In the genomic region with DNA sequence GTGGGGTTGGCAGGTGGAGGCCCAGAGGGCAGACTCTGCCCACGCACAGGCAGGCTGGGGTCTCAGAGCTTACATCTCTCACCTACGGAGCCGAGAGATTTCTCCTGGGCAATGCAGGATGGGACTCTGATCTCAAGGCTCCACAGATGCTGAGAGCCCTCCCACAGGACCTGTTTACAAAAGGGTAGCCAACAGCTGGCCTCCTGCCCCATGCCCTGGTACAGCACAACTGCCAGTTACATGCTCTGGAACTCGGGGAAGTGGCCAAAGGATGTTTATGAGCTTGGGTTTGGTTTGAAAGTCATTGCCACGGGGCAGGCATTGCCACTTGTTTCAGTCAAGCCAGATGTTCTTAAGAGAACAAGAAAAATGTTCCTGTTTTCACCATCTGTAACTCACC, we compare ENCODE assay signal across 25 cellular contexts. TPM values are rescaled to one million over a fixed set of nuclear protein-coding genes. Genes with fewer than 3 reads are reported as not detected.
DNase-seq lines count a peak whose midpoint lies in the region; ATAC-seq and TF ChIP-seq lines count a peak whose summit lies in the region.
"Had no signal": no experiment of that assay in that cellular context is flagged by ENCODE, and none has a peak within 500 bp of the region (broad histone marks: within the 10 kb centered on the region; RNA-seq: fewer than 3 reads in every experiment).

No MANE protein-coding gene starts in this region.

- H3K9me2 ChIP-seq in OCI-LY7 (ENCODE audit: insufficient read depth, low read length), result no peaks in the 10 kb centered on the region

- no TSS peak for BruUV-seq in OCI-LY7 (replicated peaks; lab: Mats Ljungman, UMichigan)

- no peak overlapping the region for H3K27ac ChIP-seq in BLaER1 treated with 17β-estradiol and CSF1 and Interleukin-3, amounts not matched to agents 10 nM and 100 nM
- H3K27ac ChIP-seq in OCI-LY7 (ENCODE audit: low read depth, low read length, poor library complexity, severe bottlenecking) (no peak overlapping the region), sigmoid colon (peak overlapping the region; percentile 91 to 99 (median 97))
- H3K27ac ChIP-seq: neutrophil had no signal

- POLR2A ChIA-PET in OCI-LY7 (lab: Charles Lee), result interaction anchor here (1.0 to 1.9 kb wide), 5 partner anchors 14 to 372 kb away, joined by 3 to 6 read pairs (median 5); partner anchors contain the start of gene INTS6

- intact Hi-C loops in OCI-LY7 (cut with micrococcal nuclease; ENCODE audit: unreplicated experiment), result no loop called here
- intact Hi-C loops in cardiac septum (cut with DNase I), result loop anchor here (5.0 kb wide), 4 partner anchors 33 to 348 kb away; partner anchors contain the start of genes INTS6 and WDFY2
- intact Hi-C loops in sigmoid colon (cut with DNase I), result loop anchor here (5.0 to 10.0 kb wide), 3 partner anchors 63 to 1676 kb away; partner anchors contain the start of gene FAM124A

- H4K20me1 ChIP-seq in BLaER1 treated with 17β-estradiol and CSF1 and Interleukin-3, amounts not matched to agents 10 nM and 100 nM, result no peaks in the 10 kb centered on the region; a peak in 1 of 22 replicates
- no peaks in the 10 kb centered on the region for H4K20me1 ChIP-seq in OCI-LY7 (ENCODE audit: insufficient read depth, low read length)

- no peak overlapping the region for H3K9ac ChIP-seq in BLaER1 treated with 17β-estradiol and CSF1 and Interleukin-3, amounts not matched to agents 10 nM and 100 nM

- no peak overlapping the region for H3K4me3 ChIP-seq in BLaER1 treated with 17β-estradiol and CSF1 and Interleukin-3, amounts not matched to agents 10 nM and 100 nM
- H3K4me3 ChIP-seq in OCI-LY7 (ENCODE audit: low read depth, low read length, poor library complexity, severe bottlenecking), result no peak overlapping the region
- no peak overlapping the region for H3K4me3 ChIP-seq in sigmoid colon
- H3K4me3 ChIP-seq: adrenal gland had no signal

- no peak for TF ChIP-seq POLR2A in sigmoid colon (IDR thresholded peaks at IDR 0.05)

- peaks cover 41 to 52% (median 47%) of the 10 kb centered on the region in 10 experiments for H3K4me1 ChIP-seq in BLaER1 treated with 17β-estradiol and CSF1 and Interleukin-3, amounts not matched to agents 10 nM and 100 nM
- H3K4me1 ChIP-seq in OCI-LY7 (ENCODE audit: insufficient read depth, low read length, poor library complexity, severe bottlenecking), result peaks cover 80% of the 10 kb centered on the region
- peaks cover 0 to 51% (median 45%) of the 10 kb centered on the region in 4 donors for H3K4me1 ChIP-seq in sigmoid colon

- no peak for TF ChIP-seq EP300 in sigmoid colon (IDR thresholded peaks at IDR 0.05)

- ATAC-seq in GM19395 (IDR thresholded peaks at IDR 0.05; ENCODE audit: unreplicated experiment), result no peak
- ATAC-seq: activated T-helper 17 cell treated with anti-CD3 and anti-CD28 coated beads, Interleukin-2, amount 50 U/mL, for 72 hours had no signal

- DNase-seq in OCI-LY7 (ENCODE audit: low spot score) (no peak), cardiac septum (ENCODE audit: low spot score) (peak; percentile 76), sigmoid colon (peak; percentile 91), Kasumi-1 (lab: John Stamatoyannopoulos, UW) (no peak), AG08396 (ENCODE audit: low spot score) (no peak), amygdala (lab: John Stamatoyannopoulos, UW) (no peak)
- DNase-seq: activated CD4-positive, CD25-positive, alpha-beta regulatory T cell; activated CD8-positive, alpha-beta memory T cell treated with anti-CD3 and anti-CD28 coated beads for 24 hours; adrenal gland; Caco-2; endodermal cell; H9; hippocampal formation; IMR-90; kidney; midbrain; NCI-H2081; SHP77 treated with DMSO at 0.1 percent for 48 hours; stimulated activated CD4-positive, alpha-beta T cell treated with anti-CD3 and anti-CD28 coated beads, Interleukin-15, amount 100 ng/mL, for 24 hours; stimulated activated naive CD4-positive, alpha-beta T cell treated with Interleukin-2 at 50 U/mL for 16 hours; T-helper 1 cell had no signal

- H3K79me2 ChIP-seq in OCI-LY7 (ENCODE audit: insufficient read depth, low read depth, low read length), result peaks cover 10% of the 10 kb centered on the region; the same call in 1 of the 2 replicates

- peaks cover 0 to 5% (median 0%) of the 10 kb centered on the region in 11 experiments; a peak in 1 of 22 replicates for H3K27me3 ChIP-seq in BLaER1 treated with 17β-estradiol and CSF1 and Interleukin-3, amounts not matched to agents 10 nM and 100 nM
- no peaks in the 10 kb centered on the region for H3K27me3 ChIP-seq in sigmoid colon
- H3K27me3 ChIP-seq: adrenal gland had no signal

- no peak for TF ChIP-seq CTCF in OCI-LY7 (conservative IDR thresholded peaks at IDR 0.05; ENCODE audit: low read length)
- TF ChIP-seq CTCF in sigmoid colon (IDR thresholded peaks at IDR 0.05), result no peak

- no peak overlapping the region for H2AFZ ChIP-seq in OCI-LY7 (ENCODE audit: low read length)

- peak overlapping the region; percentile 6 to 94 (median 30); a peak in 16 of 22 replicates for H3K4me2 ChIP-seq in BLaER1 treated with 17β-estradiol and CSF1 and Interleukin-3, amounts not matched to agents 10 nM and 100 nM
- peak overlapping the region; percentile 5; the same call in 1 of the 2 replicates for H3K4me2 ChIP-seq in OCI-LY7 (ENCODE audit: low read length)

- CTCF ChIA-PET in OCI-LY7 (lab: Charles Lee; ENCODE audit: unreplicated experiment), result interaction anchor here (1.0 to 1.9 kb wide), 2 partner anchors 12 to 215 kb away, joined by 3 to 4 read pairs; no protein-coding TSS in a partner anchor

- H3K9me3 ChIP-seq in BLaER1 treated with 17β-estradiol and CSF1 and Interleukin-3, amounts not matched to agents 10 nM and 100 nM (replicated peaks in 1 of 11), result no peaks in the 10 kb centered on the region
- H3K9me3 ChIP-seq in OCI-LY7 (ENCODE audit: low read length) (no peaks in the 10 kb centered on the region), sigmoid colon (no peaks in the 10 kb centered on the region)
- H3K9me3 ChIP-seq: adrenal gland, Caco-2, neutrophil had no signal

- H3K36me3 ChIP-seq in BLaER1 treated with 17β-estradiol and CSF1 and Interleukin-3, amounts not matched to agents 10 nM and 100 nM, result no peaks in the 10 kb centered on the region
- H3K36me3 ChIP-seq in OCI-LY7 (ENCODE audit: insufficient read depth, low read length) (0 out of 2 replicates have a peak, but pooled peaks cover 2% of the 10 kb centered on the region), sigmoid colon (peaks cover 0 to 18% (median 0%) of the 10 kb centered on the region in 4 donors)
- H3K36me3 ChIP-seq: adrenal gland had no signal

- WGBS in sigmoid colon, 2 donors, result 67 to 71% methylated on average over 5 of the region's 5 CpGs

RNA-seq across cellular contexts. Expression of gene DHRS12, which starts 3.5 kb away (rescaled TPM):
- 3.4 and 3.5 TPM in 2 replicates for total RNA-seq in OCI-LY7 (2014; rRNA removed; shearing (Covaris generic))
- total RNA-seq in OCI-LY7 (2022), result 11.9 and 12.5 TPM in 2 replicates
- 9.8 TPM for total RNA-seq in cardiac septum
- total RNA-seq in sigmoid colon, result 10 to 100 TPM; 11.4 to 26.9 (median 14.9) TPM
- polyA plus RNA-seq in sigmoid colon, result 10 to 100 TPM in 2 of 3 donors, 1 to 10 TPM in 1; 7.4 to 23.4 (median 16.2) TPM

RNA-seq across cellular contexts. Expression of gene TMEM272, which starts 44.5 kb away (rescaled TPM):
- total RNA-seq in OCI-LY7 (2014; rRNA removed; shearing (Covaris generic)), result 0.41 and 0.75 TPM in 2 replicates
- total RNA-seq in OCI-LY7 (2022) (0.46 and 0.90 TPM in 2 replicates), cardiac septum (1.7 TPM), sigmoid colon (under 1 TPM in 1 of 4 donors, not detected in 3; under 0.01 TPM)
- polyA plus RNA-seq in sigmoid colon, result under 1 TPM in 1 of 3 donors, not detected in 2; 0.28 TPM
- total RNA-seq: adrenal gland, H9, IMR-90 had no signal
- polyA plus RNA-seq: IMR-90 had no signal

Comparison
In these comparisons a context has a peak if more than half of its experiments do, and no peak if none do; other contexts are left out.
1. H3K27ac ChIP-seq: peak in sigmoid colon (4 of 4); none in BLaER1 treated with 17β-estradiol and CSF1 and Interleukin-3, amounts not matched to agents 10 nM and 100 nM (0 of 11) and OCI-LY7 (single experiment).
2. DNase-seq: peak in cardiac septum (single experiment) and sigmoid colon (single experiment); none in OCI-LY7 (single experiment), Kasumi-1 (0 of 2), AG08396 (single experiment) and amygdala (0 of 56).